Comparison of ENCODE assay signal across 1 cellular context in the genomic region with DNA sequence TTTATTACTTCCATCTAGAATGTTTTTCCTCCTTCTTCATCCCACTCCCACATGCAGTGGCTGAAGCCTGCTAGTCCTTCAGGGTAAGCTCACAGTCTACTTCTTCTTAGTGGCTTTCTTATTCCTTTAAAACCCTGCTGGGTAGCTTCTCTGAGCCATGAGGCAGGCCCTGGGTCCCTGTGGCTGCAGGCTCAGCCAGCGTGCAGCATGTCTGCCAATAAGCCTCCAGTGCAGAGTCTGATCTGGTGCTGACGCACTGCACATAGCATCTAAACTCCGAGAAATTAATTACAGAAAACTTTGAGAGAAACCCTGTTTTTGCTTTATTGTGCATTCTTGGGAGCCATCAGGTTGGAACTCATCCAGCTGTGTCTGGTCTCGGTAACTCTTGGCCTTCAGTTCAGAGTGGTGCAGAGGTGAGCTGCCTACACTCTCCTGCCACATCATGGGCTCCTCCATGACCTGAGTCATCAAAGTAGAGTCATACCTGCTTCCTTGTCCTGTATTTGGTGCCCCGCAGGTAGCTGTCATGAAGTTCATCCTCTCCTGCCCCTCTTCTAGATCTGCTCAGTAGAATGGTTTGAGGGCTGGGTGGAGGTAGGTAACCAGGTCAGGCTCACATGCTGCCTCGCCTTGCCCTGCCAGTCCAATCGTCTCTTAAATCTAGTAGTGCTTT.
TF ChIP-seq lines count a peak whose summit lies in the region.

No MANE protein-coding gene starts in this region.

TF ChIP-seq in WTC11, 78 proteins besides CTCF, POLR2A, EP300 and RAD21 (continued from another document):
- TF ChIP-seq MLX (CRISPR knock-in tag; IDR thresholded peaks at IDR 0.05) (no peak), GTF2I (CRISPR knock-in tag; conservative IDR thresholded peaks at IDR 0.05) (no peak), SP1 (CRISPR knock-in tag; conservative IDR thresholded peaks at IDR 0.05) (no peak), FOXP1 (CRISPR knock-in tag; IDR thresholded peaks at IDR 0.05; ENCODE audit: borderline replicate concordance) (no peak)
